ENCODE assay signal across 29 cellular contexts in genomic region chr3:181354140-181354539, GRCh38.
"Had no signal": no experiment of that assay in that cellular context is flagged by ENCODE, and none has a peak within 500 bp of the region (broad histone marks: within the 10 kb centered on the region; RNA-seq: fewer than 3 reads in every experiment).

No MANE protein-coding gene starts in this region.

- H3K27ac Mint-ChIP-seq: activated CD4-positive, alpha-beta memory T cell treated with anti-CD3 and anti-CD28 coated beads for 36 hours; activated CD4-positive, alpha-beta T cell treated with anti-CD3 and anti-CD28 coated beads, Interleukin-2, amount 10 ng/mL, durations not matched to agents 24 days and 14 days; activated naive CD4-positive, alpha-beta T cell treated with anti-CD3 and anti-CD28 coated beads, Interleukin-2, amount 50 U/mL, for 24 hours; activated naive CD8-positive, alpha-beta T cell treated with anti-CD3 and anti-CD28 coated beads, Interleukin-2, amount 50 U/mL, for 24 hours; activated T-cell treated with anti-CD3 and anti-CD28 coated beads, Interleukin-2, amount 50 U/mL, for 24 hours; activated T-helper 17 cell treated with anti-CD3 and anti-CD28 coated beads, Interleukin-2, amount 50 U/mL, for 72 hours; nephron progenitor cell; progenitor cell of endocrine pancreas; stimulated activated effector memory CD8-positive, alpha-beta T cell treated with anti-CD3 and anti-CD28 coated beads, Interleukin-12 subunit alpha, Interleukin-12 subunit beta, amount 100 ng/mL, for 72 hours; stimulated activated naive CD8-positive, alpha-beta T cell treated with anti-CD3 and anti-CD28 coated beads, Interleukin-15, Interleukin-2, amounts not matched to agents 100 ng/mL and 50 ng/mL, for 24 hours had no signal

- H3K9me3 Mint-ChIP-seq: activated CD4-positive, alpha-beta T cell treated with anti-CD3 and anti-CD28 coated beads, Interleukin-2, amount 10 ng/mL, durations not matched to agents 24 days and 14 days; activated naive CD8-positive, alpha-beta T cell treated with anti-CD3 and anti-CD28 coated beads, Interleukin-2, amount 50 U/mL, for 24 hours; nephron progenitor cell had no signal

- FAIRE-seq: frontal cortex, islet of Langerhans, TTC549 had no signal

- H3K4me1 Mint-ChIP-seq: activated CD4-positive, alpha-beta T cell treated with anti-CD3 and anti-CD28 coated beads, Interleukin-2, amount 10 ng/mL, durations not matched to agents 24 days and 14 days; activated naive CD4-positive, alpha-beta T cell treated with anti-CD3 and anti-CD28 coated beads, Interleukin-2, amount 50 U/mL, for 24 hours; activated naive CD8-positive, alpha-beta T cell treated with anti-CD3 and anti-CD28 coated beads, Interleukin-2, amount 50 U/mL, for 24 hours; activated T-helper 17 cell treated with anti-CD3 and anti-CD28 coated beads, Interleukin-2, amount 50 U/mL, for 72 hours; stimulated activated effector memory CD8-positive, alpha-beta T cell treated with anti-CD3 and anti-CD28 coated beads, Interleukin-12 subunit alpha, Interleukin-12 subunit beta, amount 100 ng/mL, for 72 hours had no signal

- H3K4me3 ChIP-seq: esophagus squamous epithelium, left ventricle myocardium inferior, ovary, skin epidermis, thoracic aorta, uterus had no signal

- H3K27me3 ChIP-seq: esophagus squamous epithelium, neutrophil, ovary, uterus had no signal

- DNase-seq: activated CD4-positive, alpha-beta memory T cell treated with anti-CD3 and anti-CD28 coated beads for 36 hours; activated CD4-positive, alpha-beta T cell treated with anti-CD3 and anti-CD28 coated beads, Interleukin-2, amount 10 ng/mL, durations not matched to agents 24 days and 14 days; activated CD8-positive, alpha-beta memory T cell treated with anti-CD3 and anti-CD28 coated beads, Interleukin-2, amount 50 U/mL, for 48 hours; activated naive CD8-positive, alpha-beta T cell treated with anti-CD3 and anti-CD28 coated beads, Interleukin-2, amount 50 U/mL, for 24 hours; activated T-cell treated with anti-CD3 and anti-CD28 coated beads, Interleukin-2, amount 50 U/mL, for 24 hours; amygdala; central memory CD4-positive, alpha-beta T cell; esophagus squamous epithelium; left ventricle myocardium inferior; nephron progenitor cell; ovary; stimulated activated CD4-positive, alpha-beta T cell treated with anti-CD3 and anti-CD28 coated beads, Interleukin-12 subunit alpha, Interleukin-12 subunit beta, amount 100 ng/mL, for 4 hours; stimulated activated CD4-positive, alpha-beta T cell treated with anti-CD3 and anti-CD28 coated beads, Interleukin-4, amount 100 ng/mL, for 1 hour; trophoblast cell; uterus had no signal

- H3K36me3 Mint-ChIP-seq: activated CD4-positive, alpha-beta memory T cell treated with anti-CD3 and anti-CD28 coated beads for 36 hours; activated naive CD4-positive, alpha-beta T cell treated with anti-CD3 and anti-CD28 coated beads, Interleukin-2, amount 50 U/mL, for 24 hours; stimulated activated effector memory CD8-positive, alpha-beta T cell treated with anti-CD3 and anti-CD28 coated beads, Interleukin-12 subunit alpha, Interleukin-12 subunit beta, amount 100 ng/mL, for 72 hours had no signal

- ATAC-seq: activated naive CD8-positive, alpha-beta T cell treated with anti-CD3 and anti-CD28 coated beads, Interleukin-2, amount 50 U/mL, for 24 hours; activated T-helper 17 cell treated with anti-CD3 and anti-CD28 coated beads, Interleukin-2, amount 50 U/mL, for 72 hours; sciatic nerve; stimulated activated effector memory CD8-positive, alpha-beta T cell treated with anti-CD3 and anti-CD28 coated beads, Interleukin-12 subunit alpha, Interleukin-12 subunit beta, amount 100 ng/mL, for 72 hours had no signal

- H3K4me3 Mint-ChIP-seq: activated CD4-positive, alpha-beta memory T cell treated with anti-CD3 and anti-CD28 coated beads for 36 hours; activated CD4-positive, alpha-beta T cell treated with anti-CD3 and anti-CD28 coated beads, Interleukin-2, amount 10 ng/mL, durations not matched to agents 24 days and 14 days; activated naive CD4-positive, alpha-beta T cell treated with anti-CD3 and anti-CD28 coated beads, Interleukin-2, amount 50 U/mL, for 24 hours; activated naive CD8-positive, alpha-beta T cell treated with anti-CD3 and anti-CD28 coated beads, Interleukin-2, amount 50 U/mL, for 24 hours; activated T-cell treated with anti-CD3 and anti-CD28 coated beads, Interleukin-2, amount 50 U/mL, for 24 hours; activated T-helper 17 cell treated with anti-CD3 and anti-CD28 coated beads, Interleukin-2, amount 50 U/mL, for 72 hours; nephron progenitor cell; stimulated activated effector memory CD8-positive, alpha-beta T cell treated with anti-CD3 and anti-CD28 coated beads, Interleukin-12 subunit alpha, Interleukin-12 subunit beta, amount 100 ng/mL, for 72 hours; stimulated activated naive CD8-positive, alpha-beta T cell treated with anti-CD3 and anti-CD28 coated beads, Interleukin-15, Interleukin-2, amounts not matched to agents 100 ng/mL and 50 ng/mL, for 24 hours had no signal

- H3K4me1 ChIP-seq: esophagus squamous epithelium, uterus had no signal

- H3K27ac ChIP-seq: epithelial cell of prostate, esophagus squamous epithelium, left ventricle myocardium inferior, neutrophil, ovary, skin epidermis, thoracic aorta, uterus, VCaP had no signal

- H3K36me3 ChIP-seq: esophagus squamous epithelium, left ventricle myocardium inferior, neutrophil, ovary, thoracic aorta, uterus had no signal

- H3K9me3 ChIP-seq: esophagus squamous epithelium, left ventricle myocardium inferior, neutrophil, ovary, thoracic aorta, uterus had no signal

- H3K27me3 Mint-ChIP-seq: activated CD4-positive, alpha-beta memory T cell treated with anti-CD3 and anti-CD28 coated beads for 36 hours; activated CD4-positive, alpha-beta T cell treated with anti-CD3 and anti-CD28 coated beads, Interleukin-2, amount 10 ng/mL, durations not matched to agents 24 days and 14 days; activated naive CD8-positive, alpha-beta T cell treated with anti-CD3 and anti-CD28 coated beads, Interleukin-2, amount 50 U/mL, for 24 hours; activated T-cell treated with anti-CD3 and anti-CD28 coated beads, Interleukin-2, amount 50 U/mL, for 24 hours; activated T-helper 17 cell treated with anti-CD3 and anti-CD28 coated beads, Interleukin-2, amount 50 U/mL, for 72 hours; stimulated activated naive CD8-positive, alpha-beta T cell treated with anti-CD3 and anti-CD28 coated beads, Interleukin-15, Interleukin-2, amounts not matched to agents 100 ng/mL and 50 ng/mL, for 24 hours had no signal
